In the genomic region with DNA sequence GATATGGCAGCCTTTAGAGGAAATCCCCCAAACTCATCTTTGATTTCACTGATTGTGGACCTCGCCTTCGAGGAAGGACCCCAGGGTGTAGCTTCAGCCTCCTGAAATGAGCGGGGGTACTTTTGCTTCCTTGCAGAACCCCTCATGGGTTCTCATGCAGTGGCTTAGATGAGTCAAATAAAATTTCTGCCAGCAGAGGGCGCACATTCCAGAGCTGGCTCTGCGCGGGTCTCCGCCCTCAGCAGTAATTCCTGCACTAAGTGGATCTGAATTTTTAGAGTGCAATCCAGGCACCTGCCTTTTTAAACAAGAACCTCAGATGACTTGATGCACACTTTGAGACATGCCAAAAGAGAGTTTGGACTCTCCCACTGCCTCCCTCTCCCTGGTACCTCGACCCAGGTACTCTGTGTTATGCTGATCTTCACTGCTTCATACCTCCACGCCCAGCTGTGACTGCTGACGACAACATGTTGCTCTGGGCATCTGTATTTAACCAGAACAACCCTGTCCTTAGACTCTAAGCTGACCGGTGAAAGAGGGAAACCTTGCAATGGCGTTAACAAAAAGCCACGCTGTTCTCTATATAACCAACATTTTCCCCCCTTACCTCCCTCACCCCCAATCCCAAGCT, we compare ENCODE assay signal across 8 cellular contexts.
DNase-seq lines count a peak whose midpoint lies in the region; ATAC-seq and TF ChIP-seq lines count a peak whose summit lies in the region.

No MANE protein-coding gene starts in this region.

- H3K36me3 ChIP-seq in parathyroid adenoma (ENCODE audit: control insufficient read depth, insufficient read depth, low read length) = no peaks in the 10 kb centered on the region

- no peak overlapping the region for H3K4me2 ChIP-seq in parathyroid adenoma (ENCODE audit: low read length)

- no peak overlapping the region for H2AFZ ChIP-seq in parathyroid adenoma

- DNase-seq in C1 segment of cervical spinal cord (lab: John Stamatoyannopoulos, UW) = peak in 11 of 14 donors; percentile 2 to 50 (median 9)
- DNase-seq in NCI-H510A (lab: John Stamatoyannopoulos, UW) = peak; percentile 2
- peak; percentile 40 for DNase-seq in activated T-cell treated with anti-CD3 and anti-CD28 coated beads for 24 hours (ENCODE audit: low read depth)
- DNase-seq in foreskin fibroblast = peak; percentile 19 to 80
- no peak for DNase-seq in effector CD8-positive, alpha-beta T cell (lab: John Stamatoyannopoulos, UW)

- ATAC-seq in GM18517 (IDR thresholded peaks at IDR 0.05; ENCODE audit: unreplicated experiment) = peak; percentile 77
- ATAC-seq in HG03045 (IDR thresholded peaks at IDR 0.05; ENCODE audit: unreplicated experiment) = peak; percentile 62

- H3K79me2 ChIP-seq in parathyroid adenoma = no peaks in the 10 kb centered on the region

- H3K4me3 ChIP-seq in foreskin fibroblast (ENCODE audit: low read depth in 1 of 2, low read length in 2 of 2) (no peak overlapping the region), parathyroid adenoma (ENCODE audit: low read depth, low read length) (no peak overlapping the region)

- H3K4me1 ChIP-seq in parathyroid adenoma = no peaks in the 10 kb centered on the region

- H3K27me3 ChIP-seq in parathyroid adenoma (ENCODE audit: control insufficient read depth, insufficient read depth, low read length) = no peaks in the 10 kb centered on the region

- H3K9ac ChIP-seq in parathyroid adenoma = no peak overlapping the region

- no peak overlapping the region for H3K27ac ChIP-seq in parathyroid adenoma

- H3K9me3 ChIP-seq in parathyroid adenoma (ENCODE audit: control insufficient read depth, low read length) = no peaks in the 10 kb centered on the region

- TF ChIP-seq CTCF in foreskin fibroblast (IDR thresholded peaks at IDR 0.05; ENCODE audit: low read depth, low read length) (peak; percentile 68), parathyroid adenoma (IDR thresholded peaks at IDR 0.05) (peak; percentile 57)
